Comparison of ENCODE assay signal across 8 cellular contexts in the genomic region with DNA sequence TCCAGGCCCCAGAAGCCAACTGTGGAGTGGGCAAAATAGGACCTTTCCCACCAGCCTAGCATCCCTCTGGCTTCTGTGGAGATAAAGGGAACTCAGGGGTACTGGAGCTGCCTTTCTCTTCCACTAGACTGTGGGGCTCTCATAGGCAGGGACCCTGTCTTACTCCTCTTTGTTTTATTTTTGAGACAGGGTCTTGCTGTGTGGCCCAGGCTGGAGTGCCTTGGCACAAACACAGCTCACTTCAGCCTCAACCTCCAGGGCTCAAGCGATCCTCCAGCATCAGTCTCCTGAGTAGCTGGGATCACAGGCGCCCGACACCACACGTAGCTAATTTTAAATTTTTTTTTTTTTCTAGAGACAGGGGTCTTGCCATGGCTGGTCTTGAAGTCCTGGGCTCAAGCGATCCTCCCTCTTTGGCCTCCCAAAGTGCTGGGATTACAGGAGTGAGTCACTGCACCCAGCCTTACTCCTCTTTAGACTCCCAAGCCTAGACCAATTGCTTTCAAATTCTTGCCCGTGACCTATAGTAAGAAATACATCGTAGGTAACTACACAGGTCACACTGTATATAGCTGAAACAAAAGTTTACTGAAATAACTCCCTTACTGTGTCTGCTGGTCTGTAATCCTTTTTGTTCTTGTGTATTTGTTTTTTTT. TPM values are rescaled to one million over a fixed set of nuclear protein-coding genes. Genes with fewer than 3 reads are reported as not detected.
DNase-seq lines count a peak whose midpoint lies in the region; ATAC-seq and TF ChIP-seq lines count a peak whose summit lies in the region.

No MANE protein-coding gene starts in this region.

- H3K27ac ChIP-seq in BLaER1 treated with 17β-estradiol and CSF1 and Interleukin-3, amounts not matched to agents 10 nM and 100 nM = peak overlapping the region in 10 of 11 experiments; percentile 87 to 97 (median 94); a peak in 19 of 22 replicates
- H3K27ac ChIP-seq in Karpas-422 (ENCODE audit: low read length) = peak overlapping the region; percentile 91
- no peak overlapping the region for H3K27ac ChIP-seq in neural progenitor cell

- no peak overlapping the region for H2AFZ ChIP-seq in Karpas-422 (ENCODE audit: low read length)
- H2AFZ ChIP-seq in neural progenitor cell (replicated peaks) = no peak overlapping the region

- peaks cover 0 to 21% (median 5%) of the 10 kb centered on the region in 11 experiments; a peak in 7 of 22 replicates for H3K36me3 ChIP-seq in BLaER1 treated with 17β-estradiol and CSF1 and Interleukin-3, amounts not matched to agents 10 nM and 100 nM
- H3K36me3 ChIP-seq in Karpas-422 (ENCODE audit: insufficient read depth, low read length) = 0 out of 2 replicates have a peak, but pooled peaks cover 3% of the 10 kb centered on the region
- H3K36me3 ChIP-seq in neural progenitor cell = no peaks in the 10 kb centered on the region

- H3K9me3 Mint-ChIP-seq in dendritic cell treated with granulocyte-macrophage colony-stimulating factor and Interleukin-4, amounts not matched to agents 40 ng/mL and 50 ng/mL, for 4 days = no peaks in the 10 kb centered on the region
- no peaks in the 10 kb centered on the region for H3K9me3 Mint-ChIP-seq in neural progenitor cell

- H3K79me2 ChIP-seq in Karpas-422 (ENCODE audit: low read length) (peaks cover 66% of the 10 kb centered on the region), neural progenitor cell (ENCODE audit: low read depth) (peaks cover 56% of the 10 kb centered on the region)

- no peak for TF ChIP-seq CTCF in neural progenitor cell (IDR thresholded peaks at IDR 0.05)

- H3F3A ChIP-seq in neural progenitor cell (ENCODE audit: low read depth) = peaks cover 30% of the 10 kb centered on the region

- DNase-seq in Karpas-422 (no peak), neural progenitor cell (ENCODE audit: low spot score) (no peak), NCI-H128 (lab: John Stamatoyannopoulos, UW; ENCODE audit: unreplicated experiment) (no peak), SIG-M5 (lab: John Stamatoyannopoulos, UW) (no peak), NCI-H1436 (lab: John Stamatoyannopoulos, UW) (no peak)

- ATAC-seq in GM21423 (IDR thresholded peaks at IDR 0.05; ENCODE audit: unreplicated experiment) = no peak

- H3K36me3 Mint-ChIP-seq in dendritic cell treated with granulocyte-macrophage colony-stimulating factor and Interleukin-4, amounts not matched to agents 40 ng/mL and 50 ng/mL, for 4 days (ENCODE audit: low read depth) = peaks cover 7% of the 10 kb centered on the region
- H3K36me3 Mint-ChIP-seq in neural progenitor cell = peaks cover 2% of the 10 kb centered on the region

- H3K4me1 ChIP-seq in BLaER1 treated with 17β-estradiol and CSF1 and Interleukin-3, amounts not matched to agents 10 nM and 100 nM = peaks cover 51 to 65% (median 60%) of the 10 kb centered on the region in 10 experiments
- H3K4me1 ChIP-seq in Karpas-422 (ENCODE audit: low read length) (peaks cover 47% of the 10 kb centered on the region), neural progenitor cell (peaks cover 26% of the 10 kb centered on the region)

- no peaks in the 10 kb centered on the region for H3K27me3 ChIP-seq in BLaER1 treated with 17β-estradiol and CSF1 and Interleukin-3, amounts not matched to agents 10 nM and 100 nM
- H3K27me3 ChIP-seq in Karpas-422 (ENCODE audit: low read length) = no peaks in the 10 kb centered on the region
- peaks cover 83% of the 10 kb centered on the region for H3K27me3 ChIP-seq in neural progenitor cell

- H3K4me2 ChIP-seq in BLaER1 treated with 17β-estradiol and CSF1 and Interleukin-3, amounts not matched to agents 10 nM and 100 nM = peak overlapping the region; percentile 93 to 99 (median 98)
- H3K4me2 ChIP-seq in Karpas-422 (ENCODE audit: low read depth, low read length, poor library complexity, severe bottlenecking) = peak overlapping the region; percentile 95
- H3K4me2 ChIP-seq in neural progenitor cell = peak overlapping the region; percentile 95

- H3K4me1 Mint-ChIP-seq in dendritic cell treated with granulocyte-macrophage colony-stimulating factor and Interleukin-4, amounts not matched to agents 40 ng/mL and 50 ng/mL, for 4 days (ENCODE audit: low read depth) = peaks cover 49% of the 10 kb centered on the region
- peaks cover 48% of the 10 kb centered on the region for H3K4me1 Mint-ChIP-seq in neural progenitor cell

- peak overlapping the region; percentile 90 for H3K4me3 Mint-ChIP-seq in dendritic cell treated with granulocyte-macrophage colony-stimulating factor and Interleukin-4, amounts not matched to agents 40 ng/mL and 50 ng/mL, for 4 days
- peak overlapping the region; percentile 96 for H3K4me3 Mint-ChIP-seq in neural progenitor cell

- intact Hi-C loops in dendritic cell treated with granulocyte-macrophage colony-stimulating factor and Interleukin-4, amounts not matched to agents 40 ng/mL and 50 ng/mL, for 4 days (cut with micrococcal nuclease) = loop anchor here (2.0 to 10.0 kb wide), 4 partner anchors 69 to 348 kb away; no protein-coding TSS in a partner anchor

- peaks cover 8% of the 10 kb centered on the region for H3K27me3 Mint-ChIP-seq in dendritic cell treated with granulocyte-macrophage colony-stimulating factor and Interleukin-4, amounts not matched to agents 40 ng/mL and 50 ng/mL, for 4 days
- H3K27me3 Mint-ChIP-seq in neural progenitor cell (ENCODE audit: insufficient read depth, low read depth) = peaks cover 11% of the 10 kb centered on the region

- no peaks in the 10 kb centered on the region for H3K9me2 ChIP-seq in Karpas-422 (replicated peaks; ENCODE audit: insufficient read depth, low read length)

- peak overlapping the region; percentile 90 to 97 (median 96); a peak in 21 of 22 replicates for H3K9ac ChIP-seq in BLaER1 treated with 17β-estradiol and CSF1 and Interleukin-3, amounts not matched to agents 10 nM and 100 nM
- H3K9ac ChIP-seq in Karpas-422 (ENCODE audit: low read length) (peak overlapping the region; percentile 99), neural progenitor cell (no peak overlapping the region)

- peaks cover 33 to 67% (median 54%) of the 10 kb centered on the region in 11 experiments; a peak in 21 of 22 replicates for H4K20me1 ChIP-seq in BLaER1 treated with 17β-estradiol and CSF1 and Interleukin-3, amounts not matched to agents 10 nM and 100 nM
- H4K20me1 ChIP-seq in Karpas-422 (ENCODE audit: insufficient read depth, low read depth, low read length) = 0 out of 2 replicates have a peak, but pooled peaks cover 9% of the 10 kb centered on the region
- peaks cover 59% of the 10 kb centered on the region for H4K20me1 ChIP-seq in neural progenitor cell (ENCODE audit: low read depth)

- H3K4me3 ChIP-seq in BLaER1 treated with 17β-estradiol and CSF1 and Interleukin-3, amounts not matched to agents 10 nM and 100 nM = peak overlapping the region; percentile 72 to 92 (median 87); a peak in 19 of 20 replicates
- H3K4me3 ChIP-seq in Karpas-422 (ENCODE audit: low read length) (peak overlapping the region; percentile 97), neural progenitor cell (peak overlapping the region; percentile 74)

- H3K27ac Mint-ChIP-seq in dendritic cell treated with granulocyte-macrophage colony-stimulating factor and Interleukin-4, amounts not matched to agents 40 ng/mL and 50 ng/mL, for 4 days = peak overlapping the region; percentile 92
- H3K27ac Mint-ChIP-seq in neural progenitor cell = peak overlapping the region; percentile 97

- no peaks in the 10 kb centered on the region for H3K9me3 ChIP-seq in BLaER1 treated with 17β-estradiol and CSF1 and Interleukin-3, amounts not matched to agents 10 nM and 100 nM (replicated peaks in 1 of 11)
- H3K9me3 ChIP-seq in Karpas-422 (ENCODE audit: low read length) (no peaks in the 10 kb centered on the region), neural progenitor cell (ENCODE audit: low read depth) (no peaks in the 10 kb centered on the region)

RNA-seq across cellular contexts. Expression of a gene that starts 2.6 kb away (rescaled TPM):
- total RNA-seq in Karpas-422 (2014; rRNA removed; shearing (Covaris generic); ENCODE audit: low replicate concordance) = 18.2 and 35.1 TPM in 2 replicates
- total RNA-seq in neural progenitor cell (ENCODE audit: low replicate concordance) = 18.0 and 27.4 TPM in 2 replicates
